Comparison of ENCODE assay signal across 8 cellular contexts in genomic region chr2:68487773-68488355, GRCh38. TPM values are rescaled to one million over a fixed set of nuclear protein-coding genes. Genes with fewer than 3 reads are reported as not detected.
DNase-seq lines count a peak whose midpoint lies in the region; ATAC-seq and TF ChIP-seq lines count a peak whose summit lies in the region.

No MANE protein-coding gene starts in this region.

- TF ChIP-seq CTCF in heart left ventricle (IDR thresholded peaks at IDR 0.05) (peak; percentile 37 to 70 (median 54)), coronary artery (IDR thresholded peaks at IDR 0.05) (peak; percentile 33), osteocyte (IDR thresholded peaks at IDR 0.05) (peak; percentile 61)

- H3K4me1 Mint-ChIP-seq in osteocyte (ENCODE audit: unreplicated experiment): peaks cover 3% of the 10 kb centered on the region

- H3K27ac ChIP-seq in heart left ventricle (no peak overlapping the region), coronary artery (no peak overlapping the region)

- H3K9me3 Mint-ChIP-seq in osteocyte (ENCODE audit: unreplicated experiment): no peaks in the 10 kb centered on the region

- H3K9me3 ChIP-seq in heart left ventricle: no peaks in the 10 kb centered on the region

- H3K36me3 ChIP-seq in heart left ventricle: no peaks in the 10 kb centered on the region

- H3K4me3 Mint-ChIP-seq in osteocyte (ENCODE audit: unreplicated experiment): no peak overlapping the region

- peaks cover 0 to 3% (median 0%) of the 10 kb centered on the region in 12 donors for H3K4me1 ChIP-seq in heart left ventricle

- ATAC-seq in heart left ventricle: no peak
- no peak for ATAC-seq in HG03097 (IDR thresholded peaks at IDR 0.05; ENCODE audit: low FRiP score, unreplicated experiment)

- 49 to 61% (median 52%) methylated on average over 3 of the region's 3 CpGs for WGBS in heart left ventricle, 4 donors

- H3K27ac Mint-ChIP-seq in osteocyte (ENCODE audit: unreplicated experiment): no peak overlapping the region

- intact Hi-C loops in heart left ventricle (cut with DNase I): loop anchor here (5.0 to 10.0 kb wide), 9 partner anchors 107 to 439 kb away; no protein-coding TSS in a partner anchor
- intact Hi-C loops in cardiac septum (cut with DNase I): no loop called here

- no peaks in the 10 kb centered on the region for H3K27me3 ChIP-seq in heart left ventricle

- no peak for TF ChIP-seq POLR2A in heart left ventricle (IDR thresholded peaks at IDR 0.05)

- H3K4me3 ChIP-seq in heart left ventricle (no peak overlapping the region), coronary artery (no peak overlapping the region)

- no peaks in the 10 kb centered on the region for H3K36me3 Mint-ChIP-seq in osteocyte (ENCODE audit: unreplicated experiment)

- H3K27me3 Mint-ChIP-seq in osteocyte (ENCODE audit: unreplicated experiment): no peaks in the 10 kb centered on the region

- DNase-seq in heart left ventricle (no peak), cardiac septum (ENCODE audit: low spot score) (no peak), NCI-H460 (ENCODE audit: extremely low read depth, low read depth) (peak; percentile 30), coronary artery (ENCODE audit: low spot score) (no peak), osteocyte (ENCODE audit: extremely low spot score, unreplicated experiment) (no peak), SHP77 treated with DMSO at 0.1 percent for 48 hours (lab: John Stamatoyannopoulos, UW) (no peak)
- DNase-seq in activated effector memory CD4-positive, alpha-beta T cell treated with Interleukin-2 at 50 U/mL for 16 hours: no peak

RNA-seq across cellular contexts. Expression of gene APLF, which starts 20.5 kb away (rescaled TPM):
- 1 to 10 TPM; 3.9 to 7.9 (median 5.4) TPM for total RNA-seq in heart left ventricle
- under 1 TPM; 0.64 to 0.65 TPM for polyA plus RNA-seq in heart left ventricle
- 6.5 TPM for total RNA-seq in cardiac septum
- total RNA-seq in NCI-H460 (2014; rRNA removed; shearing (Covaris generic)): 0.46 and 1.2 TPM in 2 replicates
- 0.21 and 0.27 TPM in 2 replicates for polyA plus RNA-seq in NCI-H460 (2014; cell fraction: nucleus; rRNA removed)
- total RNA-seq in osteocyte: 5.8 and 6.4 TPM in 2 replicates

RNA-seq across cellular contexts. Expression of gene FBXO48, which starts 20.8 kb away (rescaled TPM):
- 1 to 10 TPM in 6 of 9 donors, under 1 TPM in 3; 0.56 to 1.3 (median 1.1) TPM for total RNA-seq in heart left ventricle
- under 1 TPM; 0.42 to 0.46 TPM for polyA plus RNA-seq in heart left ventricle
- 0.92 TPM for total RNA-seq in cardiac septum
- total RNA-seq in NCI-H460 (2014; rRNA removed; shearing (Covaris generic)): 0.75 and 1.2 TPM in 2 replicates
- 0.21 and 0.82 TPM in 2 replicates for polyA plus RNA-seq in NCI-H460 (2014; cell fraction: nucleus; rRNA removed)
- 0.81 and 1.0 TPM in 2 replicates for total RNA-seq in osteocyte
